ENCODE assay signal across 11 cellular contexts in the genomic region with DNA sequence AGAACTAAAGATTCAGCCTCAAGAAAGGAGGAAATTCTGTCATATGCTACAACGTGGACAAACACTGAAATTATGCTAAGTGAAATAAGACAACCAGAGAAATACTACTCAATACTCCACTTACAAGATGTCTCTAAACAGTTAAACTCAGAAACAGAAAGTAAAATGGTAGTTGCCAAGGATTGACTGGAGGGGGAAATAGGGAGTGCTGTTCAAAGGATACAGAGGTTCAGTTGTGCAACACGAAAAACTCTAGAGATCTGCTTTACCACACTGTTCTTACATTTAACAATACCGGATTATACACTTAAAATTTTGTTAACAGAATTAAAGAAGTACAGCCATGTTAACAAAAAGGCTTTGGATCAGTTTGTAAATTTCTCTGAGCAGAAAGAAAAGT. TPM values are rescaled to one million over a fixed set of nuclear protein-coding genes. Genes with fewer than 3 reads are reported as not detected.
DNase-seq lines count a peak whose midpoint lies in the region; ATAC-seq and TF ChIP-seq lines count a peak whose summit lies in the region.
"Had no signal": no experiment of that assay in that cellular context is flagged by ENCODE, and none has a peak within 500 bp of the region (broad histone marks: within the 10 kb centered on the region; RNA-seq: fewer than 3 reads in every experiment).

No MANE protein-coding gene starts in this region.

- H3K36me3 Mint-ChIP-seq in GM23338 (ENCODE audit: low read depth) (no peaks in the 10 kb centered on the region), T-cell (peaks cover 4% of the 10 kb centered on the region), glutamatergic neuron (ENCODE audit: unreplicated experiment) (no peaks in the 10 kb centered on the region)
- no peaks in the 10 kb centered on the region for H3K36me3 Mint-ChIP-seq in activated CD4-positive, alpha-beta memory T cell treated with anti-CD3 and anti-CD28 coated beads for 36 hours

- no peaks in the 10 kb centered on the region for H3F3A ChIP-seq in GM23338 (replicated peaks; ENCODE audit: low read depth)

- H3K4me3 ChIP-seq in A673 (ENCODE audit: low read depth, low read length, poor library complexity, severe bottlenecking) (no peak overlapping the region), GM23338 (no peak overlapping the region), left lung (no peak overlapping the region)

- H3K27ac Mint-ChIP-seq in GM23338 (no peak overlapping the region), T-cell (peak overlapping the region; percentile 13 to 68), glutamatergic neuron (ENCODE audit: unreplicated experiment) (no peak overlapping the region)
- H3K27ac Mint-ChIP-seq in activated CD4-positive, alpha-beta memory T cell treated with anti-CD3 and anti-CD28 coated beads for 36 hours: no peak overlapping the region
- H3K27ac Mint-ChIP-seq: mesothelial cell of epicardium had no signal

- H3K36me3 ChIP-seq in A673 (ENCODE audit: insufficient read depth, low read length, poor library complexity, severe bottlenecking) (no peaks in the 10 kb centered on the region), GM23338 (ENCODE audit: insufficient read depth) (no peaks in the 10 kb centered on the region), left lung (no peaks in the 10 kb centered on the region)

- H3K9me3 Mint-ChIP-seq in GM23338 (no peaks in the 10 kb centered on the region), T-cell (no peaks in the 10 kb centered on the region), glutamatergic neuron (ENCODE audit: unreplicated experiment) (no peaks in the 10 kb centered on the region)
- H3K9me3 Mint-ChIP-seq in activated CD4-positive, alpha-beta memory T cell treated with anti-CD3 and anti-CD28 coated beads for 36 hours: no peaks in the 10 kb centered on the region
- H3K9me3 Mint-ChIP-seq: mesothelial cell of epicardium had no signal

- H4K20me1 ChIP-seq in GM23338 (replicated peaks; ENCODE audit: insufficient read depth): no peaks in the 10 kb centered on the region

- H3K27me3 ChIP-seq in A673 (replicated peaks; ENCODE audit: insufficient read depth, low read depth, low read length, poor library complexity) (no peaks in the 10 kb centered on the region), GM23338 (ENCODE audit: insufficient read depth) (no peaks in the 10 kb centered on the region), left lung (no peaks in the 10 kb centered on the region)

- H3K9me2 ChIP-seq in GM23338 (ENCODE audit: insufficient read depth): no peaks in the 10 kb centered on the region

- POLR2A ChIA-PET in A673 (lab: Charles Lee; ENCODE audit: low non-redundant PET) (no interaction called here), T-cell (lab: Charles Lee) (no interaction called here)
- POLR2A ChIA-PET in activated CD4-positive, alpha-beta memory T cell treated with anti-CD3 and anti-CD28 coated beads for 36 hours (lab: Charles Lee): no interaction called here

- BruUV-seq in A673 (replicated peaks; lab: Mats Ljungman, UMichigan): no TSS peak

- H3K27me3 Mint-ChIP-seq in GM23338 (ENCODE audit: insufficient read depth, low read depth, poor library complexity) (peaks cover 3% of the 10 kb centered on the region), T-cell (no peaks in the 10 kb centered on the region), glutamatergic neuron (ENCODE audit: unreplicated experiment) (no peaks in the 10 kb centered on the region)
- no peaks in the 10 kb centered on the region for H3K27me3 Mint-ChIP-seq in activated CD4-positive, alpha-beta memory T cell treated with anti-CD3 and anti-CD28 coated beads for 36 hours

- H3K4me2 ChIP-seq in GM23338: no peak overlapping the region

- no peaks in the 10 kb centered on the region for H3K79me2 ChIP-seq in GM23338 (replicated peaks; ENCODE audit: insufficient read depth)

- no peak overlapping the region for H3K27ac ChIP-seq in A673 (ENCODE audit: low read depth, low read length, poor library complexity, severe bottlenecking)
- H3K27ac ChIP-seq in GM23338 (ENCODE audit: low read depth): no peak overlapping the region
- no peak overlapping the region for H3K27ac ChIP-seq in left lung

- no peak overlapping the region for H2AFZ ChIP-seq in GM23338

- ATAC-seq in GM23338 (no peak), T-cell (replicated peaks in 1 of 4) (no peak), left lung (peak; percentile 76)
- ATAC-seq: Panc1 had no signal

- DNase-seq in A673 (ENCODE audit: low spot score) (peak; percentile 22), GM23338 (ENCODE audit: low spot score) (peak; percentile 15), T-cell (no peak), left lung (no peak), epidermal melanocyte (ENCODE audit: insufficient read length, low spot score) (no peak), CD1c-positive myeloid dendritic cell (ENCODE audit: extremely low spot score) (no peak), glutamatergic neuron (no peak)
- no peak for DNase-seq in activated CD4-positive, alpha-beta memory T cell treated with anti-CD3 and anti-CD28 coated beads for 36 hours
- DNase-seq: NCI-H1436 had no signal

- intact Hi-C loops in A673 (cut with micrococcal nuclease; ENCODE audit: unreplicated experiment): no loop called here
- intact Hi-C loops in left lung (cut with DNase I): no loop called here
- intact Hi-C loops in activated CD4-positive, alpha-beta memory T cell treated with anti-CD3 and anti-CD28 coated beads for 36 hours (cut with micrococcal nuclease): no loop called here

- TF ChIP-seq CTCF in A673 (conservative IDR thresholded peaks at IDR 0.05; ENCODE audit: low read depth, low read length): no peak
- no peak for TF ChIP-seq CTCF in GM23338 (conservative IDR thresholded peaks at IDR 0.05; ENCODE audit: low read depth in 2 of 2)
- no peak for TF ChIP-seq CTCF in left lung (IDR thresholded peaks at IDR 0.05)
- TF ChIP-seq CTCF in glutamatergic neuron (IDR thresholded peaks at IDR 0.05; ENCODE audit: partially characterized antibody, unreplicated experiment): no peak

- H3K9me3 ChIP-seq in A673 (ENCODE audit: low read depth, low read length, poor library complexity, severe bottlenecking) (no peaks in the 10 kb centered on the region), left lung (no peaks in the 10 kb centered on the region)

- no peaks in the 10 kb centered on the region for H3K4me1 Mint-ChIP-seq in GM23338
- H3K4me1 Mint-ChIP-seq in T-cell: peaks cover 5 to 8% (median 8%) of the 10 kb centered on the region in 3 donors
- no peaks in the 10 kb centered on the region for H3K4me1 Mint-ChIP-seq in glutamatergic neuron (ENCODE audit: low read depth, unreplicated experiment)
- peaks cover 5% of the 10 kb centered on the region for H3K4me1 Mint-ChIP-seq in activated CD4-positive, alpha-beta memory T cell treated with anti-CD3 and anti-CD28 coated beads for 36 hours (ENCODE audit: low read depth)
- H3K4me1 Mint-ChIP-seq: mesothelial cell of epicardium had no signal

- H3K4me3 Mint-ChIP-seq in GM23338: no peak overlapping the region
- no peak overlapping the region for H3K4me3 Mint-ChIP-seq in T-cell
- H3K4me3 Mint-ChIP-seq in glutamatergic neuron (ENCODE audit: unreplicated experiment): no peak overlapping the region
- H3K4me3 Mint-ChIP-seq in activated CD4-positive, alpha-beta memory T cell treated with anti-CD3 and anti-CD28 coated beads for 36 hours: no peak overlapping the region
- H3K4me3 Mint-ChIP-seq: mesothelial cell of epicardium had no signal

- no peaks in the 10 kb centered on the region for H3K4me1 ChIP-seq in A673 (ENCODE audit: insufficient read depth, low read length, poor library complexity, severe bottlenecking)
- H3K4me1 ChIP-seq in GM23338 (ENCODE audit: insufficient read depth): no peaks in the 10 kb centered on the region
- no peaks in the 10 kb centered on the region for H3K4me1 ChIP-seq in left lung

- CTCF ChIA-PET in A673 (lab: Charles Lee) (no interaction called here), T-cell (lab: Charles Lee) (no interaction called here)
- CTCF ChIA-PET in activated CD4-positive, alpha-beta memory T cell treated with anti-CD3 and anti-CD28 coated beads for 36 hours (lab: Charles Lee): interaction anchor here (0.6 kb wide), 1 partner anchor 39 kb away, joined by 3 read pairs; no protein-coding TSS in a partner anchor

TF ChIP-seq in GM23338, 12 proteins besides CTCF, POLR2A, EP300 and RAD21 (continues in another document):
- TF ChIP-seq ZNF331 (CRISPR knock-in tag; IDR thresholded peaks at IDR 0.05; ENCODE audit: low read depth) (no peak), EZH2phosphoT487 (IDR thresholded peaks at IDR 0.05; ENCODE audit: unreplicated experiment) (no peak), NANOG (IDR thresholded peaks at IDR 0.05; ENCODE audit: borderline replicate concordance) (no peak), STAT1 (IDR thresholded peaks at IDR 0.05; ENCODE audit: unreplicated experiment) (no peak), POLR2AphosphoS5 (IDR thresholded peaks at IDR 0.05; ENCODE audit: low read depth) (no peak), EZH2 (IDR thresholded peaks at IDR 0.05; ENCODE audit: low read depth, unreplicated experiment) (no peak)

RNA-seq across cellular contexts. Expression of gene C2orf15, which starts 39.8 kb away (rescaled TPM):
- total RNA-seq in A673 (2021) (0.56 TPM in 1 of 2 replicates, not detected in the other), T-cell (1 to 10 TPM; 2.1 to 3.1 (median 2.3) TPM), left lung (1 to 10 TPM; 3.4 to 4.0 TPM), glutamatergic neuron (ENCODE audit: unreplicated experiment) (0.34 TPM)
- 6.4 and 8.4 TPM in 2 replicates for total RNA-seq in GM23338 (2014; rRNA removed; shearing (Covaris generic))
- polyA plus RNA-seq in GM23338 (2016; fragmentation: Nextera tagmentation; extraction: Ambion mirVana): 6.4 and 7.9 TPM in 2 replicates
- total RNA-seq in activated CD4-positive, alpha-beta memory T cell treated with anti-CD3 and anti-CD28 coated beads for 36 hours: under 1 TPM; 0.48 to 0.50 TPM

RNA-seq across cellular contexts. Expression of gene TSGA10, which starts 53.0 kb away (rescaled TPM):
- total RNA-seq in A673 (2021) (2.5 and 2.6 TPM in 2 replicates), T-cell (10 to 100 TPM; 14.0 to 16.2 (median 15.8) TPM), left lung (1 to 10 TPM; 3.7 to 8.4 TPM), glutamatergic neuron (ENCODE audit: unreplicated experiment) (3.8 TPM)
- 6.4 and 9.9 TPM in 2 replicates for total RNA-seq in GM23338 (2014; rRNA removed; shearing (Covaris generic))
- 23.0 and 24.2 TPM in 2 replicates for polyA plus RNA-seq in GM23338 (2016; fragmentation: Nextera tagmentation; extraction: Ambion mirVana)
- 1 to 10 TPM; 6.3 to 7.0 TPM for total RNA-seq in activated CD4-positive, alpha-beta memory T cell treated with anti-CD3 and anti-CD28 coated beads for 36 hours

RNA-seq across cellular contexts. Expression of gene LIPT1, which starts 53.1 kb away (rescaled TPM):
- total RNA-seq in A673 (2021) (6.3 and 7.4 TPM in 2 replicates), T-cell (10 to 100 TPM; 12.4 to 17.6 (median 13.7) TPM), left lung (1 to 10 TPM; 5.6 to 7.2 TPM), glutamatergic neuron (ENCODE audit: unreplicated experiment) (4.3 TPM)
- total RNA-seq in GM23338 (2014; rRNA removed; shearing (Covaris generic)): 7.7 and 11.5 TPM in 2 replicates
- polyA plus RNA-seq in GM23338 (2016; fragmentation: Nextera tagmentation; extraction: Ambion mirVana): 12.7 and 15.4 TPM in 2 replicates
- total RNA-seq in activated CD4-positive, alpha-beta memory T cell treated with anti-CD3 and anti-CD28 coated beads for 36 hours: 1 to 10 TPM; 3.3 to 4.6 TPM

Comparison
In these comparisons a context has a peak if more than half of its experiments do, and no peak if none do; other contexts are left out.
1. DNase-seq: peak in A673 (single experiment) and GM23338 (single experiment); none in T-cell (0 of 34), left lung (0 of 2), epidermal melanocyte (single experiment), CD1c-positive myeloid dendritic cell (single experiment), glutamatergic neuron (single experiment) and activated CD4-positive, alpha-beta memory T cell treated with anti-CD3 and anti-CD28 coated beads for 36 hours (single experiment).
2. H3K27ac Mint-ChIP-seq: peak in T-cell (2 of 2); none in GM23338 (single experiment), glutamatergic neuron (single experiment) and activated CD4-positive, alpha-beta memory T cell treated with anti-CD3 and anti-CD28 coated beads for 36 hours (single experiment).